In the genomic region with DNA sequence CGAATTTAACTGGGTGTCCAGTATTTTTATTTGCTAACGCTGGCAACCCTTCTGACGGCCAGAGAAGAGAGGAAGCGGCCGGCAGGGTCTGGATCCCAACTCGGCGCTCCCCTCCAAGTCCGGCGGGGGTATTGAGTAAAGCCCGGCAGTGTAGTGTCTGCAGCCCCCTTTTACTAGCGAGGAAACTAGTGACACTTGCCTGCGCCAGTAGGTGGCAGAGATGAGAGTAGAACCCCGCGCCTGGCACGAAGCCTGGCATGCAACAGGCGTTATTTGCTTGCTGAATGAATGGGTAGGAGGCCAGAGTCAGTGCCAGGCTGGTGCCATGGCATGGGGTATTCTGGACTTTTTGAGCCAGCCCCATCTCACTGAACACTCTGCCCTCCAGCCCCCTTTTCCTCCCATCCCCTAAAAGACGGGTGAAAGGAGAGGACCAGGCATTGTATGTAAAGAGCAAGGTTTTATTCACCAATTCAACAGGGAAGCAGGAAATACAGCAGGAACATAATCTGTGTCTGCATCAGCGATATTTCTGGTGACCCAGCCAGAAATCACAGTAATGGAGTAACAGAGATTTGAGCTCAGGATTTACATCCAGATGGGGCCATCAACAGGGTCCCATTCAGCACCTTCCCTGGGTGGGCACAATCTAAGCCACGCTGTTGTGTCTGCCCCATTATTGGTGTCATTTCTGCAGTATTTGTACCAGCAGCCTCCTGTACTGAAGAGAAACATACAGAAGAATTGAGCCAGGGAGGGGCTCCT, we compare ENCODE assay signal across 1 cellular context.
TF ChIP-seq lines count a peak whose summit lies in the region.

No MANE protein-coding gene starts in this region.

TF ChIP-seq in K562, 482 proteins besides CTCF, POLR2A, EP300 and RAD21:
- TF ChIP-seq, protein P1, sequence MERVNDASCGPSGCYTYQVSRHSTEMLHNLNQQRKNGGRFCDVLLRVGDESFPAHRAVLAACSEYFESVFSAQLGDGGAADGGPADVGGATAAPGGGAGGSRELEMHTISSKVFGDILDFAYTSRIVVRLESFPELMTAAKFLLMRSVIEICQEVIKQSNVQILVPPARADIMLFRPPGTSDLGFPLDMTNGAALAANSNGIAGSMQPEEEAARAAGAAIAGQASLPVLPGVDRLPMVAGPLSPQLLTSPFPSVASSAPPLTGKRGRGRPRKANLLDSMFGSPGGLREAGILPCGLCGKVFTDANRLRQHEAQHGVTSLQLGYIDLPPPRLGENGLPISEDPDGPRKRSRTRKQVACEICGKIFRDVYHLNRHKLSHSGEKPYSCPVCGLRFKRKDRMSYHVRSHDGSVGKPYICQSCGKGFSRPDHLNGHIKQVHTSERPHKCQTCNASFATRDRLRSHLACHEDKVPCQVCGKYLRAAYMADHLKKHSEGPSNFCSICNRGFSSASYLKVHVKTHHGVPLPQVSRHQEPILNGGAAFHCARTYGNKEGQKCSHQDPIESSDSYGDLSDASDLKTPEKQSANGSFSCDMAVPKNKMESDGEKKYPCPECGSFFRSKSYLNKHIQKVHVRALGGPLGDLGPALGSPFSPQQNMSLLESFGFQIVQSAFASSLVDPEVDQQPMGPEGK (CRISPR knock-in tag; IDR thresholded peaks at IDR 0.05; ENCODE audit: borderline replicate concordance): 0 out of 2 replicates have a peak, but pooled peaks have one; percentile 0
- TF ChIP-seq PHF21A (IDR thresholded peaks at IDR 0.05; ENCODE audit: borderline replicate concordance, low read depth): peak; percentile 92
- TF ChIP-seq HDAC2 (IDR thresholded peaks at IDR 0.05): peak; percentile 76
- TF ChIP-seq ZSCAN29 (IDR thresholded peaks at IDR 0.05): 0 out of 2 replicates have a peak, but pooled peaks have one; percentile 0
- TF ChIP-seq JUNB (CRISPR knock-in tag; conservative IDR thresholded peaks at IDR 0.05): no peak
- peak in 1 of 2 experiments; percentile 67; a peak in 2 of 4 replicates for TF ChIP-seq HDAC1 (IDR thresholded peaks at IDR 0.05)
- TF ChIP-seq TARDBP (IDR thresholded peaks at IDR 0.05): no peak
- no peak for TF ChIP-seq SMAD4 (CRISPR knock-in tag; conservative IDR thresholded peaks at IDR 0.05)
- TF ChIP-seq LEF1 (IDR thresholded peaks at IDR 0.05): no peak
- TF ChIP-seq MTA3 (IDR thresholded peaks at IDR 0.05; ENCODE audit: borderline replicate concordance): 0 out of 2 replicates have a peak, but pooled peaks have one; percentile 29
- no peak for TF ChIP-seq PHF8 (IDR thresholded peaks at IDR 0.05; ENCODE audit: borderline replicate concordance, low read length)
- TF ChIP-seq, protein P2, sequence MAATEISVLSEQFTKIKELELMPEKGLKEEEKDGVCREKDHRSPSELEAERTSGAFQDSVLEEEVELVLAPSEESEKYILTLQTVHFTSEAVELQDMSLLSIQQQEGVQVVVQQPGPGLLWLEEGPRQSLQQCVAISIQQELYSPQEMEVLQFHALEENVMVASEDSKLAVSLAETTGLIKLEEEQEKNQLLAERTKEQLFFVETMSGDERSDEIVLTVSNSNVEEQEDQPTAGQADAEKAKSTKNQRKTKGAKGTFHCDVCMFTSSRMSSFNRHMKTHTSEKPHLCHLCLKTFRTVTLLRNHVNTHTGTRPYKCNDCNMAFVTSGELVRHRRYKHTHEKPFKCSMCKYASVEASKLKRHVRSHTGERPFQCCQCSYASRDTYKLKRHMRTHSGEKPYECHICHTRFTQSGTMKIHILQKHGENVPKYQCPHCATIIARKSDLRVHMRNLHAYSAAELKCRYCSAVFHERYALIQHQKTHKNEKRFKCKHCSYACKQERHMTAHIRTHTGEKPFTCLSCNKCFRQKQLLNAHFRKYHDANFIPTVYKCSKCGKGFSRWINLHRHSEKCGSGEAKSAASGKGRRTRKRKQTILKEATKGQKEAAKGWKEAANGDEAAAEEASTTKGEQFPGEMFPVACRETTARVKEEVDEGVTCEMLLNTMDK (IDR thresholded peaks at IDR 0.05; ENCODE audit: borderline replicate concordance, insufficient read depth, low read depth, low read length, poor library complexity, severe bottlenecking): peak; percentile 48
- peak; percentile 54 to 79; a peak in 3 of 4 replicates for TF ChIP-seq RCOR1 (IDR thresholded peaks at IDR 0.05; ENCODE audit: borderline replicate concordance in 1 of 2, low read depth in 2 of 2, low read length in 2 of 2)
- TF ChIP-seq FOXA3 (CRISPR knock-in tag; conservative IDR thresholded peaks at IDR 0.05 in 1 of 2, IDR thresholded peaks at IDR 0.05 in 1 of 2): 0 out of 4 replicates have a peak, but pooled peaks of 1 of the 2 experiments have one; percentile 17
- TF ChIP-seq KDM1A (IDR thresholded peaks at IDR 0.05): peak; percentile 95 to 97
- no peak for TF ChIP-seq PPARD (CRISPR knock-in tag; IDR thresholded peaks at IDR 0.05)
- peak; percentile 35 for TF ChIP-seq SMC3 (conservative IDR thresholded peaks at IDR 0.05; ENCODE audit: insufficient read depth, low read depth, low read length)
- TF ChIP-seq ZBTB7A (IDR thresholded peaks at IDR 0.05; ENCODE audit: borderline replicate concordance, control insufficient read depth, low read depth, low read length): peak; percentile 63; the same call in 1 of the 2 replicates
